Comparison of ENCODE assay signal across 8 cellular contexts in the genomic region with DNA sequence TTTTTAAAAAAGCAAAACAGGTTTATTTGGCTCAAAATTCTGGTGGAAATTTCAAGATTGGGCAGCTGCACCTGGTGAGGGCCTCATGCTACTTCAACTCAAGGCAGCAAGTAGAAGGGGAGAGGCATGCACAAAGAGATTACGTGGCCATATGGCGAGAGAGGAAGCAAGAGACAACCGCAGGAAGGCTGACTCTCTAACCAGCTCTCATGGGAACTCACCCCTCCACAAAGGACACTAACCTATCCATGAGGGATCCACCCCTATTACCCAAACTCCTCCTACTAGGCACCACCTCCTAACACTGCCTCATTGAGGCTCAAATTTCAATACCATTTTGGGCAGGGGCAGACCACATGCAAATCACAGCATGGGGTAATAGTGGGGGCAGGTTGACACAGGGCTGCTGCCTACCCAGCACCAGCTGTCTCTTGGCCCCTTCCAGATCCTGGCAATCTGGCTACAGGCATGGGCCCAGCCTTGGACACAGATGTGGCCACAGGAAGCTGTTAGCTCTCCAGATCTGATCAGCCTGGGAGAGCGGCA. TPM values are rescaled to one million over a fixed set of nuclear protein-coding genes. Genes with fewer than 3 reads are reported as not detected.
DNase-seq lines count a peak whose midpoint lies in the region; ATAC-seq, FAIRE-seq and TF ChIP-seq lines count a peak whose summit lies in the region.

No MANE protein-coding gene starts in this region.

- no peak overlapping the region for H3K4ac ChIP-seq in H1 (replicated peaks; ENCODE audit: insufficient read length, low read depth, low read length)

- H3K27me3 ChIP-seq in H1 (replicated peaks in 1 of 4; ENCODE audit: control insufficient read depth in 3 of 4, extremely low read depth in 1 of 4, insufficient read depth in 3 of 4, low read length in 3 of 4) (no peaks in the 10 kb centered on the region), smooth muscle cell (ENCODE audit: low read depth) (no peaks in the 10 kb centered on the region)

- TF ChIP-seq EP300 in H1 (IDR thresholded peaks at IDR 0.05; ENCODE audit: borderline replicate concordance in 1 of 2, low read depth in 2 of 2, low read length in 2 of 2) = no peak

- H3K23me2 ChIP-seq in H1 (ENCODE audit: low read depth, low read length) = peaks cover 12% of the 10 kb centered on the region; the same call in 1 of the 2 replicates

- peak; percentile 47 for ATAC-seq in HG03159 (IDR thresholded peaks at IDR 0.05; ENCODE audit: unreplicated experiment)

- no peak for TF ChIP-seq CTCF in OCI-LY7 (conservative IDR thresholded peaks at IDR 0.05; ENCODE audit: low read length)
- TF ChIP-seq CTCF in H1 (IDR thresholded peaks at IDR 0.05; ENCODE audit: control extremely low read depth in 1 of 3, insufficient read depth in 1 of 3, low read depth in 1 of 3, low read length in 3 of 3) = no peak
- no peak for TF ChIP-seq CTCF in smooth muscle cell (IDR thresholded peaks at IDR 0.05; ENCODE audit: borderline replicate concordance, insufficient read depth, poor library complexity, severe bottlenecking)

- no peak overlapping the region for H3K23ac ChIP-seq in H1 (ENCODE audit: insufficient read length)

- peaks cover 11% of the 10 kb centered on the region; the same call in 1 of the 2 replicates for H4K20me1 ChIP-seq in OCI-LY7 (ENCODE audit: insufficient read depth, low read length)
- peaks cover 10 to 33% of the 10 kb centered on the region in 2 experiments for H4K20me1 ChIP-seq in H1 (replicated peaks in 1 of 2; ENCODE audit: control insufficient read depth in 1 of 2, insufficient read depth in 2 of 2, low read length in 2 of 2)
- H4K20me1 ChIP-seq in smooth muscle cell (ENCODE audit: low read depth) = peaks cover 59% of the 10 kb centered on the region

- H2BK12ac ChIP-seq in H1 (ENCODE audit: low read depth, low read length) = no peak overlapping the region

- H3K56ac ChIP-seq in H1 (replicated peaks; ENCODE audit: insufficient read length, low read depth, low read length) = no peak overlapping the region

- no peak overlapping the region for H3K9ac ChIP-seq in H1 (replicated peaks in 1 of 4; ENCODE audit: extremely low read depth in 1 of 4, low read depth in 3 of 4, low read length in 3 of 4)
- no peak overlapping the region for H3K9ac ChIP-seq in smooth muscle cell (ENCODE audit: low read depth)

- TF ChIP-seq RAD21 in H1 (IDR thresholded peaks at IDR 0.05 in 1 of 2, conservative IDR thresholded peaks at IDR 0.05 in 1 of 2; ENCODE audit: low read depth in 2 of 2, low read length in 2 of 2) = no peak

- peaks cover 69% of the 10 kb centered on the region for H3K79me2 ChIP-seq in OCI-LY7 (ENCODE audit: insufficient read depth, low read depth, low read length)
- peaks cover 4 to 44% of the 10 kb centered on the region in 2 experiments; a peak in 3 of 4 replicates for H3K79me2 ChIP-seq in H1 (ENCODE audit: control insufficient read depth in 1 of 2, insufficient read depth in 2 of 2, low read length in 2 of 2)
- peaks cover 74% of the 10 kb centered on the region for H3K79me2 ChIP-seq in smooth muscle cell (ENCODE audit: low read depth)

- H2BK20ac ChIP-seq in H1 (ENCODE audit: low read length) = no peak overlapping the region

- H2AFZ ChIP-seq in OCI-LY7 (ENCODE audit: low read length) (no peak overlapping the region), H1 (ENCODE audit: low read length) (no peak overlapping the region), smooth muscle cell (ENCODE audit: low read depth) (no peak overlapping the region)

- H2BK120ac ChIP-seq in H1 (replicated peaks; ENCODE audit: low read depth, low read length) = no peak overlapping the region

- no peak overlapping the region for H3K14ac ChIP-seq in H1 (ENCODE audit: insufficient read length)

- H3K36me3 ChIP-seq in OCI-LY7 (ENCODE audit: insufficient read depth, low read length) = peaks cover 40% of the 10 kb centered on the region
- peaks cover 0 to 4% (median under 1%) of the 10 kb centered on the region in 4 experiments; a peak in 1 of 8 replicates for H3K36me3 ChIP-seq in H1 (ENCODE audit: control insufficient read depth in 2 of 4, insufficient read depth in 4 of 4, low read length in 3 of 4)
- no peaks in the 10 kb centered on the region for H3K36me3 ChIP-seq in smooth muscle cell (ENCODE audit: low read depth)

- DNase-seq in D341Med (ENCODE audit: low spot score) = peak; percentile 62
- DNase-seq in GM19239 (ENCODE audit: insufficient read length, low spot score) = no peak
- DNase-seq in OCI-LY7 (ENCODE audit: low spot score) = peak; percentile 97
- DNase-seq in H1 (ENCODE audit: low read depth in 1 of 2, low spot score in 2 of 2) = no peak
- DNase-seq in smooth muscle cell (lab: John Stamatoyannopoulos, UW; ENCODE audit: unreplicated experiment) = no peak
- DNase-seq in stimulated activated CD4-positive, alpha-beta T cell treated with anti-CD3 and anti-CD28 coated beads, Interleukin-1b, Interleukin-23, amount 100 ng/mL, for 48 hours = no peak
- DNase-seq in GM19240 (ENCODE audit: insufficient read length, low spot score) = no peak

- no peak overlapping the region for H4K91ac ChIP-seq in H1 (replicated peaks; ENCODE audit: insufficient read length, low read length)

- TF ChIP-seq POLR2A in H1 (IDR thresholded peaks at IDR 0.05; ENCODE audit: control extremely low read depth in 1 of 2, low read depth in 2 of 2, low read length in 2 of 2) = 0 out of 3 replicates have a peak, but pooled peaks of 1 of the 2 experiments have one; percentile 31

- H3K9me3 ChIP-seq in OCI-LY7 (ENCODE audit: low read length) (no peaks in the 10 kb centered on the region), H1 (ENCODE audit: insufficient read depth in 2 of 2, low read depth in 1 of 2, low read length in 1 of 2) (no peaks in the 10 kb centered on the region), smooth muscle cell (replicated peaks; ENCODE audit: low read depth) (no peaks in the 10 kb centered on the region)

- H3K4me1 ChIP-seq in OCI-LY7 (ENCODE audit: insufficient read depth, low read length, poor library complexity, severe bottlenecking) (peaks cover 69% of the 10 kb centered on the region), H1 (replicated peaks in 1 of 4; ENCODE audit: control insufficient read depth in 3 of 4, insufficient read depth in 4 of 4, low read length in 3 of 4) (peaks cover 0 to 22% (median 11%) of the 10 kb centered on the region in 4 experiments; a peak in 6 of 7 replicates), smooth muscle cell (ENCODE audit: low read depth) (peaks cover 23% of the 10 kb centered on the region)

- peaks cover 19% of the 10 kb centered on the region for H3K79me1 ChIP-seq in H1 (ENCODE audit: low read depth, low read length)

- no peak overlapping the region for H2AK5ac ChIP-seq in H1 (ENCODE audit: low read depth, low read length)

- no peak overlapping the region; the same call in 1 of the 2 replicates for H4K8ac ChIP-seq in H1 (ENCODE audit: extremely low read depth, insufficient read depth, low read length)

- H3K4me2 ChIP-seq in OCI-LY7 (ENCODE audit: low read length) (peak overlapping the region; percentile 82), H1 (ENCODE audit: insufficient read depth in 1 of 2, low read depth in 2 of 2, low read length in 2 of 2) (peak overlapping the region; percentile 77 to 95), smooth muscle cell (peak overlapping the region; percentile 97)

- H3K18ac ChIP-seq in H1 (ENCODE audit: extremely low read depth, low read length) = no peak overlapping the region

- FAIRE-seq in GM19239 (lab: Jason Lieb, UNC) (peak; percentile 100), H1 (lab: Jason Lieb, UNC) (no peak)

- WGBS in H1 (ENCODE audit: extremely low coverage in 1 of 2, insufficient coverage in 1 of 2, insufficient read length in 1 of 2, insufficient replicate concordance in 2 of 2, low coverage in 1 of 2, low lambda C conversion rate in 2 of 2, missing lambda C conversion rate in 1 of 2), 2 experiments = 88% methylated on average over 4 of the region's 4 CpGs; no CpG with 5 or more reads in 1 of the 2 experiments
- 82% methylated on average over 4 of the region's 4 CpGs for WGBS in smooth muscle cell (ENCODE audit: low lambda C conversion rate)

- POLR2A ChIA-PET in OCI-LY7 (lab: Charles Lee) = interaction anchor here (0.6 to 4.4 kb wide), 4 partner anchors 18 to 87 kb away, joined by 4 to 59 read pairs (median 20); no protein-coding TSS in a partner anchor
- POLR2A ChIA-PET in H1 (lab: Charles Lee; ENCODE audit: partially characterized antibody) = interaction anchor here (0.9 to 3.2 kb wide), 3 partner anchors 10 to 23 kb away, joined by 3 to 21 read pairs (median 13); no protein-coding TSS in a partner anchor

- intact Hi-C loops in OCI-LY7 (cut with micrococcal nuclease; ENCODE audit: unreplicated experiment) = loop anchor here (1.0 to 10.0 kb wide), 5 partner anchors 18 to 1182 kb away; partner anchors contain the start of genes DUSP28, HDAC4, HDLBP and SEPTIN2

- H3K4me3 ChIP-seq in OCI-LY7 (ENCODE audit: low read depth, low read length, poor library complexity, severe bottlenecking) = peak overlapping the region; percentile 96
- peak overlapping the region in 1 of 4 experiments; percentile 94; a peak in 2 of 8 replicates for H3K4me3 ChIP-seq in H1 (ENCODE audit: extremely low read depth in 1 of 4, insufficient read depth in 2 of 4, low read depth in 3 of 4, low read length in 4 of 4)
- H3K4me3 ChIP-seq in smooth muscle cell = peak overlapping the region; percentile 92

- H3K9me2 ChIP-seq in OCI-LY7 (ENCODE audit: insufficient read depth, low read length) = no peaks in the 10 kb centered on the region

- H3F3A ChIP-seq in smooth muscle cell (ENCODE audit: low read depth) = peaks cover 13% of the 10 kb centered on the region

- H3K27ac ChIP-seq in OCI-LY7 (ENCODE audit: low read depth, low read length, poor library complexity, severe bottlenecking) (peak overlapping the region; percentile 98), H1 (ENCODE audit: low read depth, low read length) (no peak overlapping the region), smooth muscle cell (ENCODE audit: low read depth) (no peak overlapping the region)

- CTCF ChIA-PET in OCI-LY7 (lab: Charles Lee; ENCODE audit: unreplicated experiment) (interaction anchor here (0.6 to 1.2 kb wide), 3 partner anchors 9 to 18 kb away, joined by 3 to 7 read pairs (median 5); partner anchors contain the start of gene RNPEPL1), H1 (lab: Charles Lee; ENCODE audit: partially characterized antibody) (interaction anchor here (1.3 kb wide), 1 partner anchor 15 kb away, joined by 4 read pairs; no protein-coding TSS in a partner anchor)

- H4K5ac ChIP-seq in H1 (ENCODE audit: insufficient read length, low read depth, low read length) = no peak overlapping the region

- H2BK5ac ChIP-seq in H1 (ENCODE audit: low read depth, low read length) = no peak overlapping the region

- no peak overlapping the region for H2BK15ac ChIP-seq in H1 (ENCODE audit: low read length)

- BruUV-seq in OCI-LY7 (replicated peaks; lab: Mats Ljungman, UMichigan) = no TSS peak

RNA-seq across cellular contexts. Expression of gene CAPN10, which starts 2.0 kb away (rescaled TPM):
- 54.1 and 78.1 TPM in 2 replicates for total RNA-seq in OCI-LY7 (2014; rRNA removed; shearing (Covaris generic))
- 67.3 and 70.6 TPM in 2 replicates for total RNA-seq in OCI-LY7 (2022)
- total RNA-seq in H1 (2021; fragmentation: NEBNext Ultra II Directional; extraction: Animal tissue kit (Norgen Biotek cat#: 25700)) = 39.8 and 40.7 TPM in 2 replicates
- polyA plus RNA-seq in H1 (2011; rRNA removed) = 30.7 and 44.5 TPM in 2 replicates
- 44.8 TPM for polyA plus RNA-seq in H1 (2011; cell fraction: cytosol; rRNA removed)
- 302 TPM for polyA plus RNA-seq in H1 (2011; cell fraction: nucleus; rRNA removed)
- polyA plus RNA-seq in H1 (2012, experiment 1 of 2) = 32.9 to 47.0 TPM (median 38.8 TPM) in 4 replicates
- 20.9 TPM for polyA plus RNA-seq in H1 (2012, experiment 2 of 2)
- polyA plus RNA-seq in H1 (2013, experiment 1 of 2) = 23.2 TPM
- 19.7 TPM for polyA plus RNA-seq in H1 (2013, experiment 2 of 2)
- polyA minus RNA-seq in H1 (2011; rRNA and poly(A)+ RNA removed) = 12.4 and 12.5 TPM in 2 replicates
- polyA minus RNA-seq in H1 (2011; cell fraction: cytosol; rRNA and poly(A)+ RNA removed) = 21.1 TPM
- 62.2 TPM for polyA minus RNA-seq in H1 (2011; cell fraction: nucleus; rRNA and poly(A)+ RNA removed)
- 6.6 and 6.9 TPM in 2 replicates for total RNA-seq in smooth muscle cell
- polyA plus RNA-seq in smooth muscle cell = 17.0 and 23.6 TPM in 2 replicates

RNA-seq across cellular contexts. Expression of gene RNPEPL1, which starts 16.3 kb away (rescaled TPM):
- total RNA-seq in OCI-LY7 (2014; rRNA removed; shearing (Covaris generic)) = 22.7 and 41.9 TPM in 2 replicates
- 51.8 and 53.5 TPM in 2 replicates for total RNA-seq in OCI-LY7 (2022)
- 11.3 and 11.7 TPM in 2 replicates for total RNA-seq in H1 (2021; fragmentation: NEBNext Ultra II Directional; extraction: Animal tissue kit (Norgen Biotek cat#: 25700))
- 9.0 and 13.5 TPM in 2 replicates for polyA plus RNA-seq in H1 (2011; rRNA removed)
- 7.2 TPM for polyA plus RNA-seq in H1 (2011; cell fraction: cytosol; rRNA removed)
- 23.2 TPM for polyA plus RNA-seq in H1 (2011; cell fraction: nucleus; rRNA removed)
- 7.1 to 11.6 TPM (median 11.6 TPM) in 4 replicates for polyA plus RNA-seq in H1 (2012, experiment 1 of 2)
- polyA plus RNA-seq in H1 (2012, experiment 2 of 2) = 12.3 TPM
- polyA plus RNA-seq in H1 (2013, experiment 1 of 2) = 7.8 TPM
- polyA plus RNA-seq in H1 (2013, experiment 2 of 2) = 8.7 TPM
- polyA minus RNA-seq in H1 (2011; rRNA and poly(A)+ RNA removed) = 3.0 and 3.4 TPM in 2 replicates
- 11.2 TPM for polyA minus RNA-seq in H1 (2011; cell fraction: cytosol; rRNA and poly(A)+ RNA removed)
- polyA minus RNA-seq in H1 (2011; cell fraction: nucleus; rRNA and poly(A)+ RNA removed) = 10.5 TPM
- total RNA-seq in smooth muscle cell = 13.5 and 15.3 TPM in 2 replicates
- polyA plus RNA-seq in smooth muscle cell = 40.9 and 48.3 TPM in 2 replicates

RNA-seq across cellular contexts. Expression of gene DUSP28, which starts 24.4 kb away (rescaled TPM):
- 13.0 and 17.6 TPM in 2 replicates for total RNA-seq in OCI-LY7 (2014; rRNA removed; shearing (Covaris generic))
- total RNA-seq in OCI-LY7 (2022) = 15.8 and 16.7 TPM in 2 replicates
- 1.3 and 2.1 TPM in 2 replicates for total RNA-seq in H1 (2021; fragmentation: NEBNext Ultra II Directional; extraction: Animal tissue kit (Norgen Biotek cat#: 25700))
- polyA plus RNA-seq in H1 (2011; rRNA removed) = 2.3 and 3.3 TPM in 2 replicates
- 2.8 TPM for polyA plus RNA-seq in H1 (2011; cell fraction: cytosol; rRNA removed)
- polyA plus RNA-seq in H1 (2011; cell fraction: nucleus; rRNA removed) = 2.2 TPM
- 1.6 to 2.9 TPM (median 1.9 TPM) in 4 replicates for polyA plus RNA-seq in H1 (2012, experiment 1 of 2)
- 2.8 TPM for polyA plus RNA-seq in H1 (2012, experiment 2 of 2)
- polyA plus RNA-seq in H1 (2013, experiment 1 of 2) = 1.5 TPM
- polyA plus RNA-seq in H1 (2013, experiment 2 of 2) = 1.8 TPM
- 1.1 and 4.7 TPM in 2 replicates for polyA minus RNA-seq in H1 (2011; rRNA and poly(A)+ RNA removed)
- polyA minus RNA-seq in H1 (2011; cell fraction: cytosol; rRNA and poly(A)+ RNA removed) = 0.88 TPM
- polyA minus RNA-seq in H1 (2011; cell fraction: nucleus; rRNA and poly(A)+ RNA removed) = 7.1 TPM
- total RNA-seq in smooth muscle cell = 2.2 and 2.9 TPM in 2 replicates
- polyA plus RNA-seq in smooth muscle cell = 6.4 and 6.5 TPM in 2 replicates

RNA-seq across cellular contexts. Expression of gene ANKMY1, which starts 26.8 kb away (rescaled TPM):
- 24.7 and 30.6 TPM in 2 replicates for total RNA-seq in OCI-LY7 (2014; rRNA removed; shearing (Covaris generic))
- total RNA-seq in OCI-LY7 (2022) (65.9 and 69.4 TPM in 2 replicates), smooth muscle cell (3.4 and 8.7 TPM in 2 replicates)
- 4.5 and 5.4 TPM in 2 replicates for total RNA-seq in H1 (2021; fragmentation: NEBNext Ultra II Directional; extraction: Animal tissue kit (Norgen Biotek cat#: 25700))
- polyA plus RNA-seq in H1 (2011; rRNA removed) (4.8 and 6.4 TPM in 2 replicates), smooth muscle cell (5.6 and 6.4 TPM in 2 replicates)
- polyA plus RNA-seq in H1 (2011; cell fraction: cytosol; rRNA removed) = 5.1 TPM
- polyA plus RNA-seq in H1 (2011; cell fraction: nucleus; rRNA removed) = 10.3 TPM
- 3.3 to 4.5 TPM (median 4.0 TPM) in 4 replicates for polyA plus RNA-seq in H1 (2012, experiment 1 of 2)
- 4.1 TPM for polyA plus RNA-seq in H1 (2012, experiment 2 of 2)
- 1.4 TPM for polyA plus RNA-seq in H1 (2013, experiment 1 of 2)
- polyA plus RNA-seq in H1 (2013, experiment 2 of 2) = 2.1 TPM
- polyA minus RNA-seq in H1 (2011; rRNA and poly(A)+ RNA removed) = 8.1 and 10.0 TPM in 2 replicates
- 3.9 TPM for polyA minus RNA-seq in H1 (2011; cell fraction: cytosol; rRNA and poly(A)+ RNA removed)
- 15.7 TPM for polyA minus RNA-seq in H1 (2011; cell fraction: nucleus; rRNA and poly(A)+ RNA removed)

RNA-seq across cellular contexts. Expression of gene GPR35, which starts 40.7 kb away (rescaled TPM):
- 0.88 and 2.1 TPM in 2 replicates for total RNA-seq in OCI-LY7 (2014; rRNA removed; shearing (Covaris generic))
- total RNA-seq in OCI-LY7 (2022) = 1.4 and 2.4 TPM in 2 replicates
- 0.29 TPM in 1 of 2 replicates, not detected in the other for total RNA-seq in H1 (2021; fragmentation: NEBNext Ultra II Directional; extraction: Animal tissue kit (Norgen Biotek cat#: 25700))
- 0.47 and 0.67 TPM in 2 replicates for polyA plus RNA-seq in H1 (2011; rRNA removed)
- 0.70 TPM for polyA plus RNA-seq in H1 (2011; cell fraction: cytosol; rRNA removed)
- 2.6 TPM for polyA plus RNA-seq in H1 (2011; cell fraction: nucleus; rRNA removed)
- polyA plus RNA-seq in H1 (2012, experiment 1 of 2) = 0.23 to 0.51 TPM (median 0.37 TPM) in 4 replicates
- polyA plus RNA-seq in H1 (2012, experiment 2 of 2) = 0.29 TPM
- 0.24 TPM for polyA plus RNA-seq in H1 (2013, experiment 1 of 2)
- 0.13 TPM for polyA plus RNA-seq in H1 (2013, experiment 2 of 2)
- not detected in 2 replicates for polyA minus RNA-seq in H1 (2011; rRNA and poly(A)+ RNA removed)
- not detected for polyA minus RNA-seq in H1 (2011; cell fraction: cytosol; rRNA and poly(A)+ RNA removed)
- polyA minus RNA-seq in H1 (2011; cell fraction: nucleus; rRNA and poly(A)+ RNA removed) = 0.30 TPM
- 1.2 and 1.3 TPM in 2 replicates for total RNA-seq in smooth muscle cell
- polyA plus RNA-seq in smooth muscle cell = 1.4 and 2.1 TPM in 2 replicates

Comparison
In these comparisons a context has a peak if more than half of its experiments do, and no peak if none do; other contexts are left out.
1. DNase-seq: peak in D341Med (single experiment) and OCI-LY7 (single experiment); none in GM19239 (single experiment), H1 (0 of 2), smooth muscle cell (single experiment), stimulated activated CD4-positive, alpha-beta T cell treated with anti-CD3 and anti-CD28 coated beads, Interleukin-1b, Interleukin-23, amount 100 ng/mL, for 48 hours (single experiment) and GM19240 (single experiment).
2. Peak in every context shown above with its lines, with median percentiles within 50 percentile points of each other: H3K4me2 ChIP-seq.